ENCODE assay signal across 8 cellular contexts in genomic region chr2:148813603-148814065, GRCh38.
DNase-seq lines count a peak whose midpoint lies in the region; ATAC-seq and TF ChIP-seq lines count a peak whose summit lies in the region.

No MANE protein-coding gene starts in this region.

- H3K4me1 Mint-ChIP-seq in natural killer cell: peaks cover 5 to 6% of the 10 kb centered on the region in 2 donors

- no peak overlapping the region for H3K27ac Mint-ChIP-seq in natural killer cell

- peak; percentile 98 for ATAC-seq in HG03354 (IDR thresholded peaks at IDR 0.05; ENCODE audit: poor library complexity, severe bottlenecking, unreplicated experiment)
- ATAC-seq in natural killer cell: peak in 2 of 3 donors; percentile 35 to 39

- peaks cover 18 to 31% of the 10 kb centered on the region in 2 donors for H3K27me3 Mint-ChIP-seq in natural killer cell (ENCODE audit: low read depth in 2 of 2)

- no peak for TF ChIP-seq CTCF in natural killer cell (IDR thresholded peaks at IDR 0.05)

- intact Hi-C loops in natural killer cell (cut with micrococcal nuclease) (no loop called here), posterior vena cava (cut with DNase I) (no loop called here)

- no peak overlapping the region for H3K4me3 Mint-ChIP-seq in natural killer cell

- DNase-seq in activated naive CD4-positive, alpha-beta T cell treated with Interleukin-2 at 50 U/mL for 16 hours: peak; percentile 90
- no peak for DNase-seq in activated naive CD4-positive, alpha-beta T cell treated with anti-CD3 and anti-CD28 coated beads, Interleukin-2, amount 50 U/mL, for 16 hours
- DNase-seq in activated CD8-positive, alpha-beta memory T cell treated with anti-CD3 and anti-CD28 coated beads for 4 hours (ENCODE audit: low read depth in 2 of 2): peak; percentile 38 to 69
- no peak for DNase-seq in natural killer cell
- no peak for DNase-seq in posterior vena cava (ENCODE audit: low spot score)
- no peak for DNase-seq in DMS 273 (lab: John Stamatoyannopoulos, UW; ENCODE audit: unreplicated experiment)
- no peak for DNase-seq in NCI-H2081 treated with DMSO at 0.1 percent for 48 hours (lab: John Stamatoyannopoulos, UW)

- H3K9me3 Mint-ChIP-seq in natural killer cell: no peaks in the 10 kb centered on the region

- no peaks in the 10 kb centered on the region for H3K36me3 Mint-ChIP-seq in natural killer cell

Comparison
In these comparisons a context has a peak if more than half of its experiments do, and no peak if none do; other contexts are left out.
1. DNase-seq: peak in activated naive CD4-positive, alpha-beta T cell treated with Interleukin-2 at 50 U/mL for 16 hours (single experiment) and activated CD8-positive, alpha-beta memory T cell treated with anti-CD3 and anti-CD28 coated beads for 4 hours (2 of 2); none in activated naive CD4-positive, alpha-beta T cell treated with anti-CD3 and anti-CD28 coated beads, Interleukin-2, amount 50 U/mL, for 16 hours (single experiment), natural killer cell (single experiment), posterior vena cava (single experiment), DMS 273 (single experiment) and NCI-H2081 treated with DMSO at 0.1 percent for 48 hours (single experiment).